ENCODE assay signal across 29 cellular contexts in genomic region chrX:79330022-79330421, GRCh38. TPM values are rescaled to one million over a fixed set of nuclear protein-coding genes. Genes with fewer than 3 reads are reported as not detected.
DNase-seq lines count a peak whose midpoint lies in the region; ATAC-seq, FAIRE-seq and TF ChIP-seq lines count a peak whose summit lies in the region.
"Had no signal": no experiment of that assay in that cellular context is flagged by ENCODE, and none has a peak within 500 bp of the region (broad histone marks: within the 10 kb centered on the region; RNA-seq: fewer than 3 reads in every experiment).

No MANE protein-coding gene starts in this region.

- H3K9me2 ChIP-seq in GM23338 (ENCODE audit: insufficient read depth), result no peaks in the 10 kb centered on the region

- no peaks in the 10 kb centered on the region for H3K27me3 ChIP-seq in GM23338 (ENCODE audit: insufficient read depth)

- in situ Hi-C loops in SK-MEL-5 (cut with HindIII; ENCODE audit: low pct_unique_long_range_greater_than_20kb, low sequenced_read_pairs), result no loop called here

- no peak overlapping the region for H3K27ac ChIP-seq in GM23338 (ENCODE audit: low read depth)
- H3K27ac ChIP-seq: A549, C4-2B, RWPE1, SK-N-MC had no signal

- 0 out of 2 replicates have a peak overlapping the region, but pooled peaks have one; percentile 31 for H3K4me2 ChIP-seq in GM23338
- H3K4me2 ChIP-seq: A549 had no signal

- no peak overlapping the region for H3K4me3 ChIP-seq in GM23338
- H3K4me3 ChIP-seq: A549, SK-N-MC had no signal

- peak; percentile 78 for ATAC-seq in GM23338
- no peak for ATAC-seq in HG03135 (IDR thresholded peaks at IDR 0.05; ENCODE audit: unreplicated experiment)
- no peak for ATAC-seq in natural killer cell
- ATAC-seq: A549, Panc1 had no signal

- H3K4me3 Mint-ChIP-seq in GM23338, result no peak overlapping the region
- H3K4me3 Mint-ChIP-seq in natural killer cell, result no peak overlapping the region
- H3K4me3 Mint-ChIP-seq: B cell; CD8-positive, alpha-beta memory T cell had no signal

- no peaks in the 10 kb centered on the region; the same call in 1 of the 2 replicates for H3K4me1 ChIP-seq in GM23338 (ENCODE audit: insufficient read depth)
- H3K4me1 ChIP-seq: A549 had no signal

- no peak for FAIRE-seq in urothelium cell line (lab: Jason Lieb, UNC)
- FAIRE-seq: GM12892 had no signal

- H3K27me3 Mint-ChIP-seq in GM23338 (ENCODE audit: insufficient read depth, low read depth, poor library complexity) (peaks cover 1% of the 10 kb centered on the region), natural killer cell (ENCODE audit: low read depth in 2 of 2) (peaks cover 0 to 19% of the 10 kb centered on the region in 2 donors)
- H3K27me3 Mint-ChIP-seq: B cell had no signal

- intact Hi-C loops in natural killer cell (cut with micrococcal nuclease), result no loop called here

- H3F3A ChIP-seq in GM23338 (replicated peaks; ENCODE audit: low read depth), result no peaks in the 10 kb centered on the region

- no peak overlapping the region for H2AFZ ChIP-seq in GM23338

- no peaks in the 10 kb centered on the region for H3K79me2 ChIP-seq in GM23338 (replicated peaks; ENCODE audit: insufficient read depth)

- TF ChIP-seq CTCF in GM23338 (conservative IDR thresholded peaks at IDR 0.05; ENCODE audit: low read depth in 2 of 2), result peak in 1 of 2 experiments; percentile 16; a peak in 1 of 4 replicates
- no peak for TF ChIP-seq CTCF in natural killer cell (IDR thresholded peaks at IDR 0.05)

- no peaks in the 10 kb centered on the region for H4K20me1 ChIP-seq in GM23338 (replicated peaks; ENCODE audit: insufficient read depth)

- no peak overlapping the region for H3K27ac Mint-ChIP-seq in GM23338
- no peak overlapping the region for H3K27ac Mint-ChIP-seq in natural killer cell
- H3K27ac Mint-ChIP-seq: B cell had no signal

- H3K9me3 Mint-ChIP-seq in GM23338 (no peaks in the 10 kb centered on the region), natural killer cell (no peaks in the 10 kb centered on the region)
- H3K9me3 Mint-ChIP-seq: CD8-positive, alpha-beta memory T cell had no signal

- H3K4me1 Mint-ChIP-seq in GM23338 (peaks cover 13% of the 10 kb centered on the region; the same call in 2 of the 3 replicates), natural killer cell (no peaks in the 10 kb centered on the region)
- H3K4me1 Mint-ChIP-seq: B cell had no signal

- DNase-seq in GM23338 (ENCODE audit: low spot score) (peak; percentile 37), SK-MEL-5 (ENCODE audit: low read depth, low spot score) (peak; percentile 15), iPS DF 4.7 (ENCODE audit: extremely low read depth, low spot score) (peak; percentile 9), urothelium cell line (ENCODE audit: low spot score) (peak; percentile 4), NCI-H2081 treated with DMSO at 0.1 percent for 48 hours (lab: John Stamatoyannopoulos, UW) (no peak), natural killer cell (no peak)
- DNase-seq: CD8-positive, alpha-beta memory T cell; DMS 273 treated with DMSO at 0.1 percent for 48 hours; DMS79; EL; HCEC 1CT; KG1; MM.1S; NCI-H1048; NCI-H1417; NCI-H1694; NCI-H2029 treated with DMSO at 0.1 percent for 48 hours; NCI-H2227 treated with DMSO at 0.1 percent for 48 hours; NCI-H526 treated with DMSO at 0.1 percent for 48 hours; SHP77 had no signal

- H3K36me3 ChIP-seq in GM23338 (ENCODE audit: insufficient read depth), result no peaks in the 10 kb centered on the region

- H3K36me3 Mint-ChIP-seq in GM23338 (ENCODE audit: low read depth) (no peaks in the 10 kb centered on the region), natural killer cell (no peaks in the 10 kb centered on the region)
- H3K36me3 Mint-ChIP-seq: CD8-positive, alpha-beta memory T cell had no signal

TF ChIP-seq in GM23338, 12 proteins besides CTCF, POLR2A, EP300 and RAD21 (continues in another document):
- TF ChIP-seq ZNF462 (CRISPR knock-in tag; IDR thresholded peaks at IDR 0.05), result no peak
- no peak for TF ChIP-seq ZNF114 (CRISPR knock-in tag; IDR thresholded peaks at IDR 0.05)
- no peak for TF ChIP-seq NANOG (IDR thresholded peaks at IDR 0.05; ENCODE audit: borderline replicate concordance)
- TF ChIP-seq EZH2phosphoT487 (IDR thresholded peaks at IDR 0.05; ENCODE audit: unreplicated experiment), result no peak
- no peak for TF ChIP-seq POLR2AphosphoS5 (IDR thresholded peaks at IDR 0.05; ENCODE audit: low read depth)
- TF ChIP-seq ZNF331 (CRISPR knock-in tag; IDR thresholded peaks at IDR 0.05; ENCODE audit: low read depth), result no peak
- TF ChIP-seq ETS1 (IDR thresholded peaks at IDR 0.05), result no peak
- no peak for TF ChIP-seq CREB1 (CRISPR knock-in tag; IDR thresholded peaks at IDR 0.05; ENCODE audit: low read depth)

RNA-seq across cellular contexts. Expression of gene ITM2A, which starts 37.1 kb away (rescaled TPM):
- total RNA-seq in GM23338 (2014; rRNA removed; shearing (Covaris generic)), result 48.4 and 57.9 TPM in 2 replicates
- 52.8 and 57.0 TPM in 2 replicates for polyA plus RNA-seq in GM23338 (2016; fragmentation: Nextera tagmentation; extraction: Ambion mirVana)
- total RNA-seq in SK-MEL-5 (2014; rRNA removed; shearing (Covaris generic)), result 48.8 and 51.7 TPM in 2 replicates
- polyA plus RNA-seq in SK-MEL-5 (2015; cell fraction: cytosol; rRNA removed), result 57.6 and 67.3 TPM in 2 replicates
- polyA plus RNA-seq in SK-MEL-5 (2015; cell fraction: nucleus; rRNA removed), result 7.1 and 16.7 TPM in 2 replicates
- total RNA-seq in natural killer cell, result 10 to 100 TPM; 34.7 to 72.5 (median 64.8) TPM
- total RNA-seq: OCI-LY7 had no signal

Comparison
In these comparisons a context has a peak if more than half of its experiments do, and no peak if none do; other contexts are left out.
1. DNase-seq: peak in GM23338 (single experiment), SK-MEL-5 (single experiment), iPS DF 4.7 (single experiment) and urothelium cell line (single experiment); none in NCI-H2081 treated with DMSO at 0.1 percent for 48 hours (single experiment) and natural killer cell (single experiment).